27 cellular contexts compared by ENCODE assay signal in genomic region chr17:4134756-4135155, GRCh38. TPM values are rescaled to one million over a fixed set of nuclear protein-coding genes. Genes with fewer than 3 reads are reported as not detected.
DNase-seq lines count a peak whose midpoint lies in the region; ATAC-seq, FAIRE-seq and TF ChIP-seq lines count a peak whose summit lies in the region.
"Had no signal": no experiment of that assay in that cellular context is flagged by ENCODE, and none has a peak within 500 bp of the region (broad histone marks: within the 10 kb centered on the region; RNA-seq: fewer than 3 reads in every experiment).

No MANE protein-coding gene starts in this region.

- no peaks in the 10 kb centered on the region for H3K9me3 ChIP-seq in right cardiac atrium (ENCODE audit: control insufficient read depth, low read length)
- no peaks in the 10 kb centered on the region for H3K9me3 ChIP-seq in transverse colon
- H3K9me3 ChIP-seq: BLaER1, right atrium auricular region, thoracic aorta had no signal

- ATAC-seq in Right ventricle myocardium superior (ENCODE audit: poor library complexity) (peak; percentile 21), right cardiac atrium (no peak)
- ATAC-seq: natural killer cell treated with Interleukin-12 subunit alpha and Interleukin-12 subunit beta and Interleukin-15 and Interleukin-18, amount 100 ng/mL, for 72 hours; stimulated activated naive CD8-positive, alpha-beta T cell treated with anti-CD3 and anti-CD28 coated beads, Interleukin-15, Interleukin-2, amounts not matched to agents 100 U/mL and 50 U/mL, for 24 hours had no signal

- H3K27me3 ChIP-seq in right cardiac atrium (ENCODE audit: control insufficient read depth, insufficient read depth) (no peaks in the 10 kb centered on the region), transverse colon (no peaks in the 10 kb centered on the region)
- H3K27me3 ChIP-seq: BLaER1, right atrium auricular region had no signal

- FAIRE-seq in GM12892 (lab: Jason Lieb, UNC) = no peak
- FAIRE-seq: kidney had no signal

- no peak overlapping the region for H3K4me3 ChIP-seq in right cardiac atrium (ENCODE audit: low read length)
- peak overlapping the region in 1 of 4 donors; percentile 25 for H3K4me3 ChIP-seq in transverse colon
- H3K4me3 ChIP-seq: BLaER1, right atrium auricular region, thoracic aorta had no signal

- no peaks in the 10 kb centered on the region for H3K36me3 ChIP-seq in transverse colon
- H3K36me3 ChIP-seq: right atrium auricular region, thoracic aorta had no signal

- no peak for TF ChIP-seq EP300 in transverse colon (IDR thresholded peaks at IDR 0.05; ENCODE audit: low read depth)

- no peak for TF ChIP-seq CTCF in transverse colon (IDR thresholded peaks at IDR 0.05)

- DNase-seq in Right ventricle myocardium superior (no peak), right cardiac atrium (no peak), left kidney (ENCODE audit: low read depth, low spot score) (peak; percentile 7), transverse colon (peak; percentile 36), NCI-H226 (no peak), HCEC 1CT (no peak), GM12892 (ENCODE audit: insufficient read length) (no peak)
- DNase-seq: ACHN; activated CD4-positive, alpha-beta memory T cell treated with anti-CD3 and anti-CD28 coated beads for 36 hours; activated gamma-delta T cell; amniotic stem cell; glutamatergic neuron; IMR-90; kidney; NCI-H1092; NCI-H1930; NCI-H2227 treated with DMSO at 0.1 percent for 48 hours; NCI-H774; stimulated activated CD4-positive, alpha-beta T cell treated with anti-CD3 and anti-CD28 coated beads, Interleukin-12 subunit alpha, Interleukin-12 subunit beta, amount 100 ng/mL, for 4 hours; stimulated activated CD4-positive, alpha-beta T cell treated with anti-CD3 and anti-CD28 coated beads, Interleukin-4, amount 100 ng/mL, for 24 hours; stimulated activated naive CD8-positive, alpha-beta T cell treated with anti-CD3 and anti-CD28 coated beads, Interleukin-15, Interleukin-2, amounts not matched to agents 100 U/mL and 50 U/mL, for 24 hours; T1000 had no signal

- H3K4me1 ChIP-seq in right cardiac atrium (ENCODE audit: control insufficient read depth, insufficient read depth, low read length) (peaks cover 12% of the 10 kb centered on the region), transverse colon (peaks cover 38 to 89% (median 71%) of the 10 kb centered on the region in 4 donors)
- H3K4me1 ChIP-seq: BLaER1 had no signal

- TF ChIP-seq POLR2A in transverse colon (IDR thresholded peaks at IDR 0.05) = peak; percentile 47
- TF ChIP-seq POLR2A in GM12892 (IDR thresholded peaks at IDR 0.05; ENCODE audit: low read depth, low read length) = no peak

- intact Hi-C loops in Right ventricle myocardium superior (cut with DNase I) = no loop called here
- intact Hi-C loops in right cardiac atrium (cut with DNase I) = no loop called here
- intact Hi-C loops in transverse colon (cut with DNase I; ENCODE audit: low total_unique reads) = no loop called here

- H3K27ac ChIP-seq in right cardiac atrium (ENCODE audit: low read length) = no peak overlapping the region
- H3K27ac ChIP-seq in adipose tissue (ENCODE audit: low read depth, low read length) = peak overlapping the region; percentile 6
- H3K27ac ChIP-seq in transverse colon = peak overlapping the region; percentile 81 to 99 (median 90)
- H3K27ac ChIP-seq: BLaER1, right atrium auricular region, thoracic aorta had no signal

- in situ Hi-C loops in transverse colon (cut with MboI; ENCODE audit: low pct_ligation_motif_present in 1 of 4, low pct_unique_long_range_greater_than_20kb in 1 of 4, low sequenced_read_pairs in 3 of 4) = no loop called here

- WGBS in right cardiac atrium = 75% methylated on average over 4 of the region's 4 CpGs
- 68 to 79% (median 72%) methylated on average over 4 of the region's 4 CpGs for WGBS in adipose tissue, 3 donors
- 20 to 57% methylated on average over 1 to 4 of the region's 4 CpGs for WGBS in transverse colon (ENCODE audit: low coverage in 1 of 2), 2 donors

RNA-seq across cellular contexts. Expression of gene ZZEF1, which starts 8.1 kb away (rescaled TPM):
- total RNA-seq in Right ventricle myocardium superior (32.1 TPM), right cardiac atrium (10 to 100 TPM; 29.1 to 37.5 (median 32.7) TPM), transverse colon (100 to 1,000 TPM; 347 to 721 (median 368) TPM)
- polyA plus RNA-seq in right cardiac atrium (15.2 TPM), adipose tissue (10 to 100 TPM; 11.8 to 13.7 (median 12.4) TPM)
- 17.7 TPM for polyA plus RNA-seq in GM12892 (2012; ENCODE audit: missing spikeins)

RNA-seq across cellular contexts. Expression of gene CYB5D2, which starts 8.2 kb away (rescaled TPM):
- total RNA-seq in Right ventricle myocardium superior (7.0 TPM), right cardiac atrium (10 to 100 TPM; 11.2 to 17.0 (median 12.8) TPM), transverse colon (10 to 100 TPM in 3 of 4 donors, 1 to 10 TPM in 1; 5.8 to 34.4 (median 26.3) TPM)
- polyA plus RNA-seq in right cardiac atrium (22.3 TPM), adipose tissue (10 to 100 TPM; 11.9 to 22.2 (median 20.9) TPM)
- 7.7 TPM for polyA plus RNA-seq in GM12892 (2012; ENCODE audit: missing spikeins)

Comparison
In these comparisons a context has a peak if more than half of its experiments do, and no peak if none do; other contexts are left out.
1. DNase-seq: peak in left kidney (single experiment) and transverse colon (single experiment); none in Right ventricle myocardium superior (single experiment), right cardiac atrium (0 of 3), NCI-H226 (single experiment), HCEC 1CT (single experiment) and GM12892 (single experiment).
2. RNA of gene ZZEF1, which starts 8.1 kb away (total RNA-seq): 347 to 721 TPM in transverse colon; 29.1 to 37.5 TPM in right cardiac atrium and 32.1 TPM in Right ventricle myocardium superior (single experiment); every median in the first group is over 4 times any median in the second.